In the genomic region with DNA sequence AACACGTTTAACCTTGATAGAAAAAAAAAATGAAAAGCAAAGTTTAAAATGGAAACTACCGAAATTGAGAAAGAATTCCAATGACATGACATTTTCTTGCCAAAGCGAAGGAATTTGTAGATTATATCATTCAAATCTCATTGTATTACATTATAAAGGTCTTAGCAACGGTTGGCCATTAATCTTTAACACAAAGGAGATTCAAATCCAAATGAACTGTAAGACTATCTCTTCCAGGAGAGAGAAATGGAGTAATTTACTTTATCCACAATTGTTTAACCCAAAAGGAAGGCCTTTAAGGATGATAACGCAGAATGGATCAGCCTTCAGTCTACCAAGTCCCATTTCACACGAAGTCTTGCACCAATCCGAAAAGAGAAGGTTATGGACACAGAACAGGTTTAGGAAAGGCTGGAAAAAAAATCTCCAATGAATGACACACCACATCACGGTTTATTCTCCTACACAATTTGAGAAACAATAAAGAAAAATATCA, we compare ENCODE assay signal across 8 cellular contexts. TPM values are rescaled to one million over a fixed set of nuclear protein-coding genes. Genes with fewer than 3 reads are reported as not detected.
A peak's percentile ranks its signal among the peaks of the same experiment; 100 is the strongest.
DNase-seq lines count a peak whose midpoint lies in the region; ATAC-seq and TF ChIP-seq lines count a peak whose summit lies in the region.

No MANE protein-coding gene starts in this region.

- WGBS in gastroesophageal sphincter (ENCODE audit: low coverage in 1 of 2), 2 donors, result 9 to 17% methylated on average over 8 of the region's 8 CpGs

- no peaks in the 10 kb centered on the region for H3K9me3 ChIP-seq in gastroesophageal sphincter

- peak in 1 of 4 experiments; percentile 0 for TF ChIP-seq CTCF in gastroesophageal sphincter (IDR thresholded peaks at IDR 0.05)

- no peak for TF ChIP-seq POLR2A in gastroesophageal sphincter (IDR thresholded peaks at IDR 0.05)

- H3K27me3 ChIP-seq in gastroesophageal sphincter, result no peaks in the 10 kb centered on the region

- no peak for TF ChIP-seq EP300 in gastroesophageal sphincter (IDR thresholded peaks at IDR 0.05)

- ATAC-seq in SK-N-SH treated with all-trans-retinoic acid at 6 μM for 48 hours (no peak), gastroesophageal sphincter (no peak), HG03571 (IDR thresholded peaks at IDR 0.05; ENCODE audit: unreplicated experiment) (no peak)

- peak; percentile 10 to 52 for DNase-seq in NCI-H2081 (lab: John Stamatoyannopoulos, UW)
- no peak for DNase-seq in NCI-H2081 treated with DMSO at 0.1 percent for 48 hours (lab: John Stamatoyannopoulos, UW)
- no peak for DNase-seq in Kasumi-1 (lab: John Stamatoyannopoulos, UW)
- no peak for DNase-seq in activated CD4-positive, alpha-beta T cell treated with anti-CD3 and anti-CD28 coated beads for 4 hours

- peak overlapping the region; percentile 91 to 100 (median 99) for H3K27ac ChIP-seq in gastroesophageal sphincter
- H3K27ac ChIP-seq in skin epidermis, result peak overlapping the region in 17 of 21 experiments; percentile 2 to 98 (median 93)

- peak overlapping the region; percentile 76 to 92 for H3K4me3 ChIP-seq in gastroesophageal sphincter
- H3K4me3 ChIP-seq in skin epidermis, result peak overlapping the region; percentile 72 to 91 (median 86)

- peaks cover 12 to 67% (median 13%) of the 10 kb centered on the region in 3 donors for H3K4me1 ChIP-seq in gastroesophageal sphincter

- H3K36me3 ChIP-seq in gastroesophageal sphincter, result no peaks in the 10 kb centered on the region

TF ChIP-seq in SK-N-SH treated with all-trans-retinoic acid at 6 μM for 48 hours, 23 proteins besides CTCF, POLR2A, EP300 and RAD21:
- TF ChIP-seq ESRRG (CRISPR knock-in tag; IDR thresholded peaks at IDR 0.05) (no peak), ISL1 (CRISPR knock-in tag; IDR thresholded peaks at IDR 0.05) (peak; percentile 76; the same call in 1 of the 2 replicates), OSR1 (CRISPR knock-in tag; IDR thresholded peaks at IDR 0.05) (no peak)

RNA-seq across cellular contexts. Expression of gene ENAH, which starts 1.5 kb away (rescaled TPM):
- total RNA-seq in gastroesophageal sphincter, result 100 to 1,000 TPM; 158 to 295 (median 225) TPM

Comparison
In these comparisons a context has a peak if more than half of its experiments do, and no peak if none do; other contexts are left out.
1. DNase-seq: peak in NCI-H2081 (2 of 2); none in NCI-H2081 treated with DMSO at 0.1 percent for 48 hours (single experiment), Kasumi-1 (0 of 2) and activated CD4-positive, alpha-beta T cell treated with anti-CD3 and anti-CD28 coated beads for 4 hours (0 of 2).